ENCODE assay signal across 33 cellular contexts in the genomic region with DNA sequence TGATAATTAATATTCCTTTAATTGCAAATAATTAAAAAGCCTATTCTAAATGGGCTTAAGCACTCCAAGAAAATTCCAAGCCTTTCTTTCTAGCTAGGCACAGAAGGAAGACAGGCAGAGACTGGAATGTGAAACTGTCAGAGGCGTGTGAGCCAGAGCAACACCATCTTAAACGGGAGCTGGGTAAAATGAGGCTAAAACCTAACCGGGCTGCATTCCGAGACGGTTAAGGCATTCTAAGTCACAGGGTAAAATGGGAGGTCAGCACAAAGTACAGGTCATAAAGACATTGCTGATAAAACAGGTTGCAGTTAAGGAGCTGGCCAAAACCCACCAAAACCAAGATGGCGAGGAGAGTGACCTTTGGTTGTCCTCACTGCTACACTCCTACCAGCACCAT.
"Had no signal": no experiment of that assay in that cellular context is flagged by ENCODE, and none has a peak within 500 bp of the region (broad histone marks: within the 10 kb centered on the region; RNA-seq: fewer than 3 reads in every experiment).

No MANE protein-coding gene starts in this region.

- H3K4me1 Mint-ChIP-seq: activated B cell treated with CpG ODN at 0.5 μM for 24 hours; activated T-helper 17 cell treated with anti-CD3 and anti-CD28 coated beads, Interleukin-2, amount 50 U/mL, for 72 hours; central memory CD8-positive, alpha-beta T cell; endodermal cell; T-helper 17 cell had no signal

- H3K27ac ChIP-seq: brain microvascular endothelial cell, colonic mucosa, esophagus muscularis mucosa, foreskin keratinocyte, gastrocnemius medialis, heart left ventricle, WERI-Rb-1 had no signal

- H3K27ac Mint-ChIP-seq: activated B cell treated with CpG ODN at 0.5 μM for 24 hours; activated CD8-positive, alpha-beta T cell treated with anti-CD3 and anti-CD28 coated beads for 36 hours; activated naive CD8-positive, alpha-beta T cell; activated T-helper 17 cell treated with anti-CD3 and anti-CD28 coated beads, Interleukin-2, amount 50 U/mL, for 72 hours; endodermal cell; T-helper 17 cell; T-helper 2 cell treated with Interferon-gamma antibody and Interleukin-4, amounts not matched to agents 5 μg/mL and 100 μg/mL, for 36 hours had no signal

- H3K27me3 Mint-ChIP-seq: activated B cell treated with CpG ODN at 0.5 μM for 24 hours; activated CD8-positive, alpha-beta T cell treated with anti-CD3 and anti-CD28 coated beads for 36 hours; activated naive CD8-positive, alpha-beta T cell; activated T-helper 17 cell treated with anti-CD3 and anti-CD28 coated beads, Interleukin-2, amount 50 U/mL, for 72 hours; central memory CD8-positive, alpha-beta T cell; T-helper 17 cell had no signal

- H3K4me3 Mint-ChIP-seq: activated B cell treated with CpG ODN at 0.5 μM for 24 hours; activated CD8-positive, alpha-beta T cell treated with anti-CD3 and anti-CD28 coated beads for 36 hours; activated naive CD8-positive, alpha-beta T cell; activated T-cell treated with anti-CD3 and anti-CD28 coated beads, Interleukin-2, amount 50 U/mL, for 4 hours; activated T-helper 17 cell treated with anti-CD3 and anti-CD28 coated beads, Interleukin-2, amount 50 U/mL, for 72 hours; central memory CD8-positive, alpha-beta T cell; endodermal cell; T-helper 17 cell; T-helper 2 cell treated with Interferon-gamma antibody and Interleukin-4, amounts not matched to agents 5 μg/mL and 100 μg/mL, for 36 hours had no signal

- H3K9me3 Mint-ChIP-seq: endodermal cell; T-helper 2 cell treated with Interferon-gamma antibody and Interleukin-4, amounts not matched to agents 5 μg/mL and 100 μg/mL, for 36 hours had no signal

- ATAC-seq: activated CD4-positive, CD25-positive, alpha-beta regulatory T cell treated with anti-CD3 and anti-CD28 coated beads, Interleukin-2, amount 50 U/mL, for 24 hours; activated CD8-positive, alpha-beta T cell treated with anti-CD3 and anti-CD28 coated beads for 36 hours; activated T-cell treated with anti-CD3 and anti-CD28 coated beads, Interleukin-2, amount 50 U/mL, for 4 hours; activated T-helper 17 cell treated with anti-CD3 and anti-CD28 coated beads, Interleukin-2, amount 50 U/mL, for 72 hours; foreskin keratinocyte; gastrocnemius medialis; heart left ventricle; T-helper 17 cell had no signal

- FAIRE-seq: astrocyte, bronchial epithelial cell had no signal

- H3K36me3 ChIP-seq: brain microvascular endothelial cell, colonic mucosa, esophagus muscularis mucosa, gastrocnemius medialis, heart left ventricle, WERI-Rb-1 had no signal

- DNase-seq: activated B cell treated with CpG ODN at 0.5 μM for 24 hours; activated CD4-positive, alpha-beta T cell treated with anti-CD3 and anti-CD28 coated beads for 48 hours; activated CD4-positive, alpha-beta T cell treated with anti-CD3 and anti-CD28 coated beads, Interleukin-2, amount 50 U/mL, for 1 hour; activated CD4-positive, alpha-beta T cell treated with anti-CD3 and anti-CD28 coated beads, Interleukin-2, amount 50 U/mL, for 48 hours; activated CD8-positive, alpha-beta memory T cell treated with anti-CD3 and anti-CD28 coated beads for 24 hours; activated CD8-positive, alpha-beta T cell treated with anti-CD3 and anti-CD28 coated beads for 36 hours; activated effector memory CD4-positive, alpha-beta T cell treated with Interleukin-2 at 50 U/mL for 16 hours; activated gamma-delta T cell treated with Interleukin-2 at 50 U/mL for 16 hours; activated naive CD4-positive, alpha-beta T cell treated with anti-CD3 and anti-CD28 coated beads, Interleukin-2, amount 50 U/mL, for 16 hours; activated naive CD4-positive, alpha-beta T cell treated with Interleukin-2 at 50 U/mL for 16 hours; activated T-cell treated with anti-CD3 and anti-CD28 coated beads, Interleukin-2, amount 50 U/mL, for 4 hours; amniotic stem cell; anterior cingulate cortex; brain microvascular endothelial cell; colonic mucosa; effector memory CD4-positive, alpha-beta T cell; endodermal cell; foreskin keratinocyte; gastrocnemius medialis; glutamatergic neuron; heart left ventricle; T-helper 1 cell; T-helper 17 cell; T1000; WERI-Rb-1 had no signal

- H3K27me3 ChIP-seq: brain microvascular endothelial cell, colonic mucosa, esophagus muscularis mucosa, foreskin keratinocyte, gastrocnemius medialis, heart left ventricle had no signal

- H3K36me3 Mint-ChIP-seq: activated naive CD8-positive, alpha-beta T cell had no signal

- H3K4me3 ChIP-seq: colonic mucosa, esophagus muscularis mucosa, gastrocnemius medialis, heart left ventricle had no signal

- H3K4me1 ChIP-seq: colonic mucosa, esophagus muscularis mucosa, gastrocnemius medialis, heart left ventricle had no signal

- H3K9me3 ChIP-seq: colonic mucosa, esophagus muscularis mucosa, gastrocnemius medialis had no signal
